ENCODE assay signal across 24 cellular contexts in the genomic region with DNA sequence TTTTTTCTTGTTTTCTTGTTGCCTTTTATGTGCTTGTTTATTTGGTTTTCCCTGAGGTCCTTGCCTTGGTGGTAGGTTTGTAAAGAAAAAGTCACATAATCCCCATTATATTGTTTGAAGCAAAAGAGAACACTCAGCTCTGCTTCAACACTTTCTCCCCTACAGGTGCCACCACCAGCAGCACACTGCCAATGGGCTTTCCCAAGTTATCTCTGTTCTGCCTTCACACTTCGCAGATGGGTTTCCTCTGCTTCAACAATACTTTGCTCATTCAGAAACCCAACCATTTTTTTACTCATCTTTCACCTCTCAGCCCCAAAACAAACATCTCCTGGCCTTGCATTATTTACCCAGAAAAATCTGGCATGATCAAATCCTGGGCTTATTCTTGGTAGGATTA.
DNase-seq lines count a peak whose midpoint lies in the region; ATAC-seq, FAIRE-seq and TF ChIP-seq lines count a peak whose summit lies in the region.
"Had no signal": no experiment of that assay in that cellular context is flagged by ENCODE, and none has a peak within 500 bp of the region (broad histone marks: within the 10 kb centered on the region; RNA-seq: fewer than 3 reads in every experiment).

No MANE protein-coding gene starts in this region.

- TF ChIP-seq RAD21 in GM12878 (IDR thresholded peaks at IDR 0.05; ENCODE audit: insufficient read depth, low read depth, low read length), result no peak

- intact Hi-C loops in GM12878 (cut with micrococcal nuclease; ENCODE audit: unreplicated experiment), result no loop called here

- H3K79me2 ChIP-seq in GM12878 (ENCODE audit: control insufficient read depth, insufficient read depth, low read length), result no peaks in the 10 kb centered on the region

- no peak for FAIRE-seq in GM12878 (lab: Jason Lieb, UNC)
- FAIRE-seq: A204.1, GM12891, GM19239 had no signal

- in situ Hi-C loops in GM12878 (cut with MboI), result no loop called here

- no peak for TF ChIP-seq EP300 in GM12878 (IDR thresholded peaks at IDR 0.05; ENCODE audit: borderline replicate concordance in 1 of 2, control insufficient read depth in 1 of 2, low read depth in 2 of 2, low read length in 2 of 2)

- no peak overlapping the region for H3K4me3 ChIP-seq in GM12878
- H3K4me3 ChIP-seq: BLaER1 had no signal

- H3K4me1 ChIP-seq in GM12878 (ENCODE audit: control insufficient read depth, insufficient read depth, low read length), result no peaks in the 10 kb centered on the region
- H3K4me1 ChIP-seq: BE2C, BLaER1 had no signal

- H2AFZ ChIP-seq in GM12878 (ENCODE audit: control insufficient read depth, low read depth, low read length), result no peak overlapping the region

- H3K27ac ChIP-seq in GM12878 (ENCODE audit: control insufficient read depth, insufficient read depth), result no peak overlapping the region
- H3K27ac ChIP-seq: BLaER1 had no signal

- TF ChIP-seq POLR2A in GM12878 (IDR thresholded peaks at IDR 0.05; ENCODE audit: low read depth, low read length), result no peak

- no peak overlapping the region for H3K4me2 ChIP-seq in GM12878 (ENCODE audit: control insufficient read depth, insufficient read depth)
- H3K4me2 ChIP-seq: BLaER1 had no signal

- no peaks in the 10 kb centered on the region for H3K9me3 ChIP-seq in GM12878 (replicated peaks; ENCODE audit: control insufficient read depth, insufficient read depth, low read length)
- H3K9me3 ChIP-seq: BE2C, BLaER1 had no signal

- SMC1A ChIA-PET in GM12878 (lab: Charles Lee; ENCODE audit: uncharacterized antibody, unreplicated experiment), result no interaction called here

- H3K27me3 ChIP-seq in GM12878 (replicated peaks in 1 of 2; ENCODE audit: control insufficient read depth in 2 of 2, insufficient read depth in 2 of 2, low read length in 1 of 2), result no peaks in the 10 kb centered on the region
- H3K27me3 ChIP-seq: BE2C, BLaER1 had no signal

- POLR2A ChIA-PET in GM12878 (lab: Charles Lee), result no interaction called here

- no peaks in the 10 kb centered on the region for H4K20me1 ChIP-seq in GM12878 (ENCODE audit: control insufficient read depth, insufficient read depth)
- H4K20me1 ChIP-seq: BLaER1 had no signal

- DNase-seq in GM12878 (ENCODE audit: low read depth, low spot score) (no peak), NCI-H2196 treated with DMSO at 0.1 percent for 48 hours (lab: John Stamatoyannopoulos, UW; ENCODE audit: unreplicated experiment) (no peak), NOMO-1 (lab: John Stamatoyannopoulos, UW; ENCODE audit: unreplicated experiment in 2 of 2) (no peak)
- DNase-seq: 8988T; ACHN; BE2C; C1 segment of cervical spinal cord; CD4-positive, alpha-beta memory T cell; CD4-positive, CD25-positive, alpha-beta regulatory T cell; CD8-positive, alpha-beta memory T cell; COR-L47; DMS 273 treated with DMSO at 0.1 percent for 48 hours; DMS153; DMS53; DMS79; DND-41; EL; GDM1 had no signal

- TF ChIP-seq CTCF in GM12878 (IDR thresholded peaks at IDR 0.05 in 2 of 3, conservative IDR thresholded peaks at IDR 0.05 in 1 of 3; ENCODE audit: control insufficient read depth in 2 of 3, extremely low read depth in 1 of 3, insufficient read depth in 1 of 3, low read depth in 3 of 3, low read length in 3 of 3), result no peak

- ATAC-seq in GM18867 (IDR thresholded peaks at IDR 0.05; ENCODE audit: unreplicated experiment), result peak; percentile 73
- peak; percentile 37 for ATAC-seq in HG03354 (IDR thresholded peaks at IDR 0.05; ENCODE audit: poor library complexity, severe bottlenecking, unreplicated experiment)
- peak; percentile 36; the same call in 1 of the 3 replicates for ATAC-seq in GM12878

- no peak overlapping the region for H3K9ac ChIP-seq in GM12878 (ENCODE audit: control insufficient read depth, insufficient read depth, low read length)
- H3K9ac ChIP-seq: BLaER1 had no signal

- BruUV-seq in GM12878 (replicated peaks; lab: Mats Ljungman, UMichigan), result no TSS peak

- CTCF ChIA-PET in GM12878 (lab: Yijun Ruan, JAX), result interaction anchor here (0.5 kb wide), 1 partner anchor 106 kb away, joined by 4 read pairs; no protein-coding TSS in a partner anchor

- RAD21 ChIA-PET in GM12878 (lab: Charles Lee; ENCODE audit: unreplicated experiment), result no interaction called here

- WGBS in GM12878 (ENCODE audit: insufficient coverage, insufficient replicate concordance, low lambda C conversion rate, missing lambda C conversion rate), result 0% methylated on average over 1 of the region's 1 CpG

- no peaks in the 10 kb centered on the region for H3K36me3 ChIP-seq in GM12878 (ENCODE audit: control insufficient read depth in 2 of 2, insufficient read depth in 2 of 2, low read length in 1 of 2)
- H3K36me3 ChIP-seq: BE2C, BLaER1 had no signal

TF ChIP-seq in GM12878, 131 proteins besides CTCF, POLR2A, EP300 and RAD21:
- TF ChIP-seq MYC (IDR thresholded peaks at IDR 0.05; ENCODE audit: insufficient read depth, insufficient read length, insufficient replicate concordance, low read length, severe bottlenecking) (no peak), ZNF384 (IDR thresholded peaks at IDR 0.05; ENCODE audit: borderline replicate concordance, low read depth, low read length) (no peak), PAX8 (IDR thresholded peaks at IDR 0.05) (no peak), KAT2A (conservative IDR thresholded peaks at IDR 0.05; ENCODE audit: control insufficient read depth, low read depth, low read length) (no peak), SPI1 (IDR thresholded peaks at IDR 0.05; ENCODE audit: borderline replicate concordance, insufficient read depth, low read depth, low read length) (no peak), WRNIP1 (IDR thresholded peaks at IDR 0.05; ENCODE audit: borderline replicate concordance, low read depth, low read length) (no peak), NBN (IDR thresholded peaks at IDR 0.05) (no peak), SMARCA5 (IDR thresholded peaks at IDR 0.05) (no peak), SIN3A (IDR thresholded peaks at IDR 0.05; ENCODE audit: low read depth, low read length) (no peak)
- TF ChIP-seq, protein P1, sequence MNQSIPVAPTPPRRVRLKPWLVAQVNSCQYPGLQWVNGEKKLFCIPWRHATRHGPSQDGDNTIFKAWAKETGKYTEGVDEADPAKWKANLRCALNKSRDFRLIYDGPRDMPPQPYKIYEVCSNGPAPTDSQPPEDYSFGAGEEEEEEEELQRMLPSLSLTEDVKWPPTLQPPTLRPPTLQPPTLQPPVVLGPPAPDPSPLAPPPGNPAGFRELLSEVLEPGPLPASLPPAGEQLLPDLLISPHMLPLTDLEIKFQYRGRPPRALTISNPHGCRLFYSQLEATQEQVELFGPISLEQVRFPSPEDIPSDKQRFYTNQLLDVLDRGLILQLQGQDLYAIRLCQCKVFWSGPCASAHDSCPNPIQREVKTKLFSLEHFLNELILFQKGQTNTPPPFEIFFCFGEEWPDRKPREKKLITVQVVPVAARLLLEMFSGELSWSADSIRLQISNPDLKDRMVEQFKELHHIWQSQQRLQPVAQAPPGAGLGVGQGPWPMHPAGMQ (IDR thresholded peaks at IDR 0.05; ENCODE audit: borderline replicate concordance), result no peak
- TF ChIP-seq, protein P2, sequence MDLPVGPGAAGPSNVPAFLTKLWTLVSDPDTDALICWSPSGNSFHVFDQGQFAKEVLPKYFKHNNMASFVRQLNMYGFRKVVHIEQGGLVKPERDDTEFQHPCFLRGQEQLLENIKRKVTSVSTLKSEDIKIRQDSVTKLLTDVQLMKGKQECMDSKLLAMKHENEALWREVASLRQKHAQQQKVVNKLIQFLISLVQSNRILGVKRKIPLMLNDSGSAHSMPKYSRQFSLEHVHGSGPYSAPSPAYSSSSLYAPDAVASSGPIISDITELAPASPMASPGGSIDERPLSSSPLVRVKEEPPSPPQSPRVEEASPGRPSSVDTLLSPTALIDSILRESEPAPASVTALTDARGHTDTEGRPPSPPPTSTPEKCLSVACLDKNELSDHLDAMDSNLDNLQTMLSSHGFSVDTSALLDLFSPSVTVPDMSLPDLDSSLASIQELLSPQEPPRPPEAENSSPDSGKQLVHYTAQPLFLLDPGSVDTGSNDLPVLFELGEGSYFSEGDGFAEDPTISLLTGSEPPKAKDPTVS (IDR thresholded peaks at IDR 0.05; ENCODE audit: low read depth, low read length), result no peak
TF ChIP-seq in GM12878: peak in this region for 0.
